In the genomic region with DNA sequence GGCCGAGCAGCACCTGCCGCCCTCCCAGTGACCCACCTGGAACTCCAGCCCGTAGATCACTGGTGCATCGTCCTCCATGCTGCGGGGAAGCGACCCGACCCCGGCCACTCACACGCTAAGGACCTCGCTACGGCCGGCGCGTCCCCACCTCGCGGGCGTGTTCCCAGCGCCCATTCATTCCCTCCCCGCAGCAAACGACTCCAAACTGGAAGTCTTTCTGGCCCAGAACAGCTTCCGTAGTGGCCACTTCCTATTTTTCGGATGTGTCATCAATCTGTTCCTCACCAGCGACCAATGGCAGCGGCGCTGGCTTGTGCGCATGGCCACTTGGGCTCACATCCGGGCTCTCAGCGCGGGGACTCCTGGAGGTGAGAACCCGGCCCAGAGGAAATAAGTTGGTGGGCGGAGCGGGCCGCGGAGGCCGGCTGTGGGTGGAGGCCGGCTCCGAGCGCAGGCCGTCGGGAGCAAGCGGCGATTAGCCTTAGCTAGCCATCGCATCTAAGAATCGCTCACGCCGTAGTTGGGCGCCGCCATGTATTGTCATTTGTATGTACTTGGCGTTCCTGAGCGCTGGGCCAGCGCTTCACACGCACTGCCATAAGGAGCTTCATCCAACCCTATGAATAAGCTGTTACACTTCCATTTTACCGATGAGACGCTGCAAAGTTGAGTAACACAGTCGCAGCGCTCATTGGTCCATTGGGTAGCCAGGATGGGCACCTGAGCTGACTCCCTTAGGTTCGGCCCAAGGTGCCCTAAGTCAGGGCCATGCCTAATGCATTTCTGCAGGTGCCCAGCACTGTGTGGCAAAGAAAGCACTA, we compare ENCODE assay signal across 1 cellular context.
TF ChIP-seq lines count a peak whose summit lies in the region.

A gene (minus strand): TSS at position 207 of the 821 bp plus-strand sequence. CDS start 129 bp downstream, at position 78.

TF ChIP-seq in HepG2, 621 proteins besides CTCF, POLR2A, EP300 and RAD21 (continued from another document and continues in another):
- TF ChIP-seq, protein P1, sequence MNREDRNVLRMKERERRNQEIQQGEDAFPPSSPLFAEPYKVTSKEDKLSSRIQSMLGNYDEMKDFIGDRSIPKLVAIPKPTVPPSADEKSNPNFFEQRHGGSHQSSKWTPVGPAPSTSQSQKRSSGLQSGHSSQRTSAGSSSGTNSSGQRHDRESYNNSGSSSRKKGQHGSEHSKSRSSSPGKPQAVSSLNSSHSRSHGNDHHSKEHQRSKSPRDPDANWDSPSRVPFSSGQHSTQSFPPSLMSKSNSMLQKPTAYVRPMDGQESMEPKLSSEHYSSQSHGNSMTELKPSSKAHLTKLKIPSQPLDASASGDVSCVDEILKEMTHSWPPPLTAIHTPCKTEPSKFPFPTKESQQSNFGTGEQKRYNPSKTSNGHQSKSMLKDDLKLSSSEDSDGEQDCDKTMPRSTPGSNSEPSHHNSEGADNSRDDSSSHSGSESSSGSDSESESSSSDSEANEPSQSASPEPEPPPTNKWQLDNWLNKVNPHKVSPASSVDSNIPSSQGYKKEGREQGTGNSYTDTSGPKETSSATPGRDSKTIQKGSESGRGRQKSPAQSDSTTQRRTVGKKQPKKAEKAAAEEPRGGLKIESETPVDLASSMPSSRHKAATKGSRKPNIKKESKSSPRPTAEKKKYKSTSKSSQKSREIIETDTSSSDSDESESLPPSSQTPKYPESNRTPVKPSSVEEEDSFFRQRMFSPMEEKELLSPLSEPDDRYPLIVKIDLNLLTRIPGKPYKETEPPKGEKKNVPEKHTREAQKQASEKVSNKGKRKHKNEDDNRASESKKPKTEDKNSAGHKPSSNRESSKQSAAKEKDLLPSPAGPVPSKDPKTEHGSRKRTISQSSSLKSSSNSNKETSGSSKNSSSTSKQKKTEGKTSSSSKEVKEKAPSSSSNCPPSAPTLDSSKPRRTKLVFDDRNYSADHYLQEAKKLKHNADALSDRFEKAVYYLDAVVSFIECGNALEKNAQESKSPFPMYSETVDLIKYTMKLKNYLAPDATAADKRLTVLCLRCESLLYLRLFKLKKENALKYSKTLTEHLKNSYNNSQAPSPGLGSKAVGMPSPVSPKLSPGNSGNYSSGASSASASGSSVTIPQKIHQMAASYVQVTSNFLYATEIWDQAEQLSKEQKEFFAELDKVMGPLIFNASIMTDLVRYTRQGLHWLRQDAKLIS (CRISPR knock-in tag; IDR thresholded peaks at IDR 0.05), result no peak
- peak; percentile 79 for TF ChIP-seq ZNF598 (CRISPR knock-in tag; IDR thresholded peaks at IDR 0.05; ENCODE audit: borderline replicate concordance)
- TF ChIP-seq, protein P2, sequence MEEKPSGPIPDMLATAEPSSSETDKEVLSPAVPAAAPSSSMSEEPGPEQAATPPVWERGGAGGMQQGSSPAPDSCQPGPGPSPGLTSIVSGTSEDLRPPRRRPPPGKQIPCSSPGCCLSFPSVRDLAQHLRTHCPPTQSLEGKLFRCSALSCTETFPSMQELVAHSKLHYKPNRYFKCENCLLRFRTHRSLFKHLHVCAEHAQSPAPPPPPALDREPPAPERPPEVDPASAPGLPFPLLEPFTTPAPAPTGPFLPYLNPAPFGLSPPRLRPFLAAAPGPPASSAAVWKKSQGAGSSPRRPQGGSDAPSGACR (CRISPR knock-in tag; IDR thresholded peaks at IDR 0.05), result no peak
- peak; percentile 47; the same call in 1 of the 2 replicates for TF ChIP-seq ZKSCAN8 (CRISPR knock-in tag; IDR thresholded peaks at IDR 0.05; ENCODE audit: borderline replicate concordance)
- TF ChIP-seq ZNF546 (CRISPR knock-in tag; conservative IDR thresholded peaks at IDR 0.05), result peak; percentile 70; the same call in 1 of the 2 replicates
- TF ChIP-seq ZNF672 (CRISPR knock-in tag; IDR thresholded peaks at IDR 0.05), result 0 out of 2 replicates have a peak, but pooled peaks have one; percentile 17
- TF ChIP-seq ZNF335 (CRISPR knock-in tag; IDR thresholded peaks at IDR 0.05), result peak; percentile 91
- TF ChIP-seq ETV5 (CRISPR knock-in tag; IDR thresholded peaks at IDR 0.05; ENCODE audit: borderline replicate concordance), result peak; percentile 81; the same call in 1 of the 2 replicates
- TF ChIP-seq TBX2 (CRISPR knock-in tag; IDR thresholded peaks at IDR 0.05; ENCODE audit: borderline replicate concordance), result peak; percentile 97
- peak; percentile 85 for TF ChIP-seq BORCS8-MEF2B (CRISPR knock-in tag; IDR thresholded peaks at IDR 0.05)
- peak; percentile 93; the same call in 1 of the 3 replicates for TF ChIP-seq MXI1 (IDR thresholded peaks at IDR 0.05; ENCODE audit: borderline replicate concordance, low read depth, low read length)
- peak; percentile 90; the same call in 1 of the 2 replicates for TF ChIP-seq ZNF589 (CRISPR knock-in tag; conservative IDR thresholded peaks at IDR 0.05)
- TF ChIP-seq IKZF4 (CRISPR knock-in tag; IDR thresholded peaks at IDR 0.05; ENCODE audit: borderline replicate concordance, low read depth, not compliant biosample characterization), result peak; percentile 56
- no peak; the same call in 1 of the 2 replicates for TF ChIP-seq SMAD9 (CRISPR knock-in tag; IDR thresholded peaks at IDR 0.05)
- TF ChIP-seq ZFP37 (CRISPR knock-in tag; IDR thresholded peaks at IDR 0.05; ENCODE audit: borderline replicate concordance), result peak; percentile 80; the same call in 1 of the 2 replicates
- no peak; the same call in 1 of the 2 replicates for TF ChIP-seq KDM1A (CRISPR knock-in tag; IDR thresholded peaks at IDR 0.05)
- TF ChIP-seq BRD4 (CRISPR knock-in tag; IDR thresholded peaks at IDR 0.05), result peak; percentile 93
- TF ChIP-seq, protein P3, sequence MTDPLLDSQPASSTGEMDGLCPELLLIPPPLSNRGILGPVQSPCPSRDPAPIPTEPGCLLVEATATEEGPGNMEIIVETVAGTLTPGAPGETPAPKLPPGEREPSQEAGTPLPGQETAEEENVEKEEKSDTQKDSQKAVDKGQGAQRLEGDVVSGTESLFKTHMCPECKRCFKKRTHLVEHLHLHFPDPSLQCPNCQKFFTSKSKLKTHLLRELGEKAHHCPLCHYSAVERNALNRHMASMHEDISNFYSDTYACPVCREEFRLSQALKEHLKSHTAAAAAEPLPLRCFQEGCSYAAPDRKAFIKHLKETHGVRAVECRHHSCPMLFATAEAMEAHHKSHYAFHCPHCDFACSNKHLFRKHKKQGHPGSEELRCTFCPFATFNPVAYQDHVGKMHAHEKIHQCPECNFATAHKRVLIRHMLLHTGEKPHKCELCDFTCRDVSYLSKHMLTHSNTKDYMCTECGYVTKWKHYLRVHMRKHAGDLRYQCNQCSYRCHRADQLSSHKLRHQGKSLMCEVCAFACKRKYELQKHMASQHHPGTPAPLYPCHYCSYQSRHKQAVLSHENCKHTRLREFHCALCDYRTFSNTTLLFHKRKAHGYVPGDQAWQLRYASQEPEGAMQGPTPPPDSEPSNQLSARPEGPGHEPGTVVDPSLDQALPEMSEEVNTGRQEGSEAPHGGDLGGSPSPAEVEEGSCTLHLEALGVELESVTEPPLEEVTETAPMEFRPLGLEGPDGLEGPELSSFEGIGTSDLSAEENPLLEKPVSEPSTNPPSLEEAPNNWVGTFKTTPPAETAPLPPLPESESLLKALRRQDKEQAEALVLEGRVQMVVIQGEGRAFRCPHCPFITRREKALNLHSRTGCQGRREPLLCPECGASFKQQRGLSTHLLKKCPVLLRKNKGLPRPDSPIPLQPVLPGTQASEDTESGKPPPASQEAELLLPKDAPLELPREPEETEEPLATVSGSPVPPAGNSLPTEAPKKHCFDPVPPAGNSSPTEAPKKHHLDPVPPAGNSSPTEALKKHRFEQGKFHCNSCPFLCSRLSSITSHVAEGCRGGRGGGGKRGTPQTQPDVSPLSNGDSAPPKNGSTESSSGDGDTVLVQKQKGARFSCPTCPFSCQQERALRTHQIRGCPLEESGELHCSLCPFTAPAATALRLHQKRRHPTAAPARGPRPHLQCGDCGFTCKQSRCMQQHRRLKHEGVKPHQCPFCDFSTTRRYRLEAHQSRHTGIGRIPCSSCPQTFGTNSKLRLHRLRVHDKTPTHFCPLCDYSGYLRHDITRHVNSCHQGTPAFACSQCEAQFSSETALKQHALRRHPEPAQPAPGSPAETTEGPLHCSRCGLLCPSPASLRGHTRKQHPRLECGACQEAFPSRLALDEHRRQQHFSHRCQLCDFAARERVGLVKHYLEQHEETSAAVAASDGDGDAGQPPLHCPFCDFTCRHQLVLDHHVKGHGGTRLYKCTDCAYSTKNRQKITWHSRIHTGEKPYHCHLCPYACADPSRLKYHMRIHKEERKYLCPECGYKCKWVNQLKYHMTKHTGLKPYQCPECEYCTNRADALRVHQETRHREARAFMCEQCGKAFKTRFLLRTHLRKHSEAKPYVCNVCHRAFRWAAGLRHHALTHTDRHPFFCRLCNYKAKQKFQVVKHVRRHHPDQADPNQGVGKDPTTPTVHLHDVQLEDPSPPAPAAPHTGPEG (CRISPR knock-in tag; IDR thresholded peaks at IDR 0.05), result peak; percentile 57; the same call in 1 of the 2 replicates
- TF ChIP-seq, protein P4, sequence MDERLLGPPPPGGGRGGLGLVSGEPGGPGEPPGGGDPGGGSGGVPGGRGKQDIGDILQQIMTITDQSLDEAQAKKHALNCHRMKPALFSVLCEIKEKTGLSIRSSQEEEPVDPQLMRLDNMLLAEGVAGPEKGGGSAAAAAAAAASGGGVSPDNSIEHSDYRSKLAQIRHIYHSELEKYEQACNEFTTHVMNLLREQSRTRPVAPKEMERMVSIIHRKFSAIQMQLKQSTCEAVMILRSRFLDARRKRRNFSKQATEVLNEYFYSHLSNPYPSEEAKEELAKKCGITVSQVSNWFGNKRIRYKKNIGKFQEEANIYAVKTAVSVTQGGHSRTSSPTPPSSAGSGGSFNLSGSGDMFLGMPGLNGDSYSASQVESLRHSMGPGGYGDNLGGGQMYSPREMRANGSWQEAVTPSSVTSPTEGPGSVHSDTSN (CRISPR knock-in tag; IDR thresholded peaks at IDR 0.05), result no peak; the same call in 1 of the 2 replicates
- no peak; the same call in 1 of the 2 replicates for TF ChIP-seq WIZ (CRISPR knock-in tag; IDR thresholded peaks at IDR 0.05)
- TF ChIP-seq PRMT3 (CRISPR knock-in tag; IDR thresholded peaks at IDR 0.05; ENCODE audit: borderline replicate concordance, low read depth), result no peak
- TF ChIP-seq, protein P5, sequence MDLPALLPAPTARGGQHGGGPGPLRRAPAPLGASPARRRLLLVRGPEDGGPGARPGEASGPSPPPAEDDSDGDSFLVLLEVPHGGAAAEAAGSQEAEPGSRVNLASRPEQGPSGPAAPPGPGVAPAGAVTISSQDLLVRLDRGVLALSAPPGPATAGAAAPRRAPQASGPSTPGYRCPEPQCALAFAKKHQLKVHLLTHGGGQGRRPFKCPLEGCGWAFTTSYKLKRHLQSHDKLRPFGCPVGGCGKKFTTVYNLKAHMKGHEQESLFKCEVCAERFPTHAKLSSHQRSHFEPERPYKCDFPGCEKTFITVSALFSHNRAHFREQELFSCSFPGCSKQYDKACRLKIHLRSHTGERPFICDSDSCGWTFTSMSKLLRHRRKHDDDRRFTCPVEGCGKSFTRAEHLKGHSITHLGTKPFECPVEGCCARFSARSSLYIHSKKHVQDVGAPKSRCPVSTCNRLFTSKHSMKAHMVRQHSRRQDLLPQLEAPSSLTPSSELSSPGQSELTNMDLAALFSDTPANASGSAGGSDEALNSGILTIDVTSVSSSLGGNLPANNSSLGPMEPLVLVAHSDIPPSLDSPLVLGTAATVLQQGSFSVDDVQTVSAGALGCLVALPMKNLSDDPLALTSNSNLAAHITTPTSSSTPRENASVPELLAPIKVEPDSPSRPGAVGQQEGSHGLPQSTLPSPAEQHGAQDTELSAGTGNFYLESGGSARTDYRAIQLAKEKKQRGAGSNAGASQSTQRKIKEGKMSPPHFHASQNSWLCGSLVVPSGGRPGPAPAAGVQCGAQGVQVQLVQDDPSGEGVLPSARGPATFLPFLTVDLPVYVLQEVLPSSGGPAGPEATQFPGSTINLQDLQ (CRISPR knock-in tag; IDR thresholded peaks at IDR 0.05), result peak; percentile 83
- peak; percentile 54; the same call in 1 of the 2 replicates for TF ChIP-seq PPARG (CRISPR knock-in tag; conservative IDR thresholded peaks at IDR 0.05)
- TF ChIP-seq, protein P6, sequence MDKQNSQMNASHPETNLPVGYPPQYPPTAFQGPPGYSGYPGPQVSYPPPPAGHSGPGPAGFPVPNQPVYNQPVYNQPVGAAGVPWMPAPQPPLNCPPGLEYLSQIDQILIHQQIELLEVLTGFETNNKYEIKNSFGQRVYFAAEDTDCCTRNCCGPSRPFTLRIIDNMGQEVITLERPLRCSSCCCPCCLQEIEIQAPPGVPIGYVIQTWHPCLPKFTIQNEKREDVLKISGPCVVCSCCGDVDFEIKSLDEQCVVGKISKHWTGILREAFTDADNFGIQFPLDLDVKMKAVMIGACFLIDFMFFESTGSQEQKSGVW (CRISPR knock-in tag; IDR thresholded peaks at IDR 0.05; ENCODE audit: borderline replicate concordance), result no peak
- TF ChIP-seq STAG1 (CRISPR knock-in tag; IDR thresholded peaks at IDR 0.05), result no peak
- TF ChIP-seq TARDBP (CRISPR knock-in tag; IDR thresholded peaks at IDR 0.05), result peak; percentile 97
- peak; percentile 63 for TF ChIP-seq ZNF138 (CRISPR knock-in tag; IDR thresholded peaks at IDR 0.05; ENCODE audit: low read depth)
- 0 out of 2 replicates have a peak, but pooled peaks have one; percentile 20 for TF ChIP-seq NFE2 (CRISPR knock-in tag; IDR thresholded peaks at IDR 0.05)
- peak; percentile 95 for TF ChIP-seq TAF1 (CRISPR knock-in tag; IDR thresholded peaks at IDR 0.05)
- TF ChIP-seq ZNF879 (CRISPR knock-in tag; IDR thresholded peaks at IDR 0.05), result no peak
- TF ChIP-seq ARHGAP35 (CRISPR knock-in tag; IDR thresholded peaks at IDR 0.05; ENCODE audit: borderline replicate concordance), result peak; percentile 79; the same call in 1 of the 2 replicates
- TF ChIP-seq LCORL (IDR thresholded peaks at IDR 0.05), result no peak
- peak; percentile 68; the same call in 1 of the 2 replicates for TF ChIP-seq LCORL (CRISPR knock-in tag; IDR thresholded peaks at IDR 0.05)
- TF ChIP-seq ATAD3A (CRISPR knock-in tag; IDR thresholded peaks at IDR 0.05), result no peak; the same call in 1 of the 2 replicates
- TF ChIP-seq, protein P7, sequence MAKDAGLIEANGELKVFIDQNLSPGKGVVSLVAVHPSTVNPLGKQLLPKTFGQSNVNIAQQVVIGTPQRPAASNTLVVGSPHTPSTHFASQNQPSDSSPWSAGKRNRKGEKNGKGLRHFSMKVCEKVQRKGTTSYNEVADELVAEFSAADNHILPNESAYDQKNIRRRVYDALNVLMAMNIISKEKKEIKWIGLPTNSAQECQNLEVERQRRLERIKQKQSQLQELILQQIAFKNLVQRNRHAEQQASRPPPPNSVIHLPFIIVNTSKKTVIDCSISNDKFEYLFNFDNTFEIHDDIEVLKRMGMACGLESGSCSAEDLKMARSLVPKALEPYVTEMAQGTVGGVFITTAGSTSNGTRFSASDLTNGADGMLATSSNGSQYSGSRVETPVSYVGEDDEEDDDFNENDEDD (CRISPR knock-in tag; IDR thresholded peaks at IDR 0.05; ENCODE audit: borderline replicate concordance), result peak; percentile 71; the same call in 1 of the 2 replicates
- TF ChIP-seq FOXC1 (CRISPR knock-in tag; IDR thresholded peaks at IDR 0.05; ENCODE audit: borderline replicate concordance), result peak; percentile 79; the same call in 1 of the 2 replicates
- TF ChIP-seq NFRKB (IDR thresholded peaks at IDR 0.05), result no peak
- peak; percentile 70 for TF ChIP-seq MEIS2 (CRISPR knock-in tag; IDR thresholded peaks at IDR 0.05)
- peak; percentile 99 for TF ChIP-seq YEATS2 (CRISPR knock-in tag; IDR thresholded peaks at IDR 0.05; ENCODE audit: borderline replicate concordance)
- peak; percentile 95 for TF ChIP-seq ZNF761 (CRISPR knock-in tag; conservative IDR thresholded peaks at IDR 0.05)
- TF ChIP-seq SRY (CRISPR knock-in tag; IDR thresholded peaks at IDR 0.05), result no peak
- no peak; the same call in 1 of the 2 replicates for TF ChIP-seq YEATS4 (CRISPR knock-in tag; IDR thresholded peaks at IDR 0.05; ENCODE audit: borderline replicate concordance)
- TF ChIP-seq MYC (CRISPR knock-in tag; IDR thresholded peaks at IDR 0.05; ENCODE audit: borderline replicate concordance), result peak; percentile 90
- peak; percentile 96 for TF ChIP-seq ATF1 (CRISPR knock-in tag; IDR thresholded peaks at IDR 0.05)
- TF ChIP-seq ZNF549 (CRISPR knock-in tag; IDR thresholded peaks at IDR 0.05), result no peak
- TF ChIP-seq ZNF564 (CRISPR knock-in tag; IDR thresholded peaks at IDR 0.05), result no peak
- TF ChIP-seq ZNF530 (CRISPR knock-in tag; IDR thresholded peaks at IDR 0.05; ENCODE audit: low read depth), result no peak
